9 cellular contexts compared by ENCODE assay signal in the genomic region with DNA sequence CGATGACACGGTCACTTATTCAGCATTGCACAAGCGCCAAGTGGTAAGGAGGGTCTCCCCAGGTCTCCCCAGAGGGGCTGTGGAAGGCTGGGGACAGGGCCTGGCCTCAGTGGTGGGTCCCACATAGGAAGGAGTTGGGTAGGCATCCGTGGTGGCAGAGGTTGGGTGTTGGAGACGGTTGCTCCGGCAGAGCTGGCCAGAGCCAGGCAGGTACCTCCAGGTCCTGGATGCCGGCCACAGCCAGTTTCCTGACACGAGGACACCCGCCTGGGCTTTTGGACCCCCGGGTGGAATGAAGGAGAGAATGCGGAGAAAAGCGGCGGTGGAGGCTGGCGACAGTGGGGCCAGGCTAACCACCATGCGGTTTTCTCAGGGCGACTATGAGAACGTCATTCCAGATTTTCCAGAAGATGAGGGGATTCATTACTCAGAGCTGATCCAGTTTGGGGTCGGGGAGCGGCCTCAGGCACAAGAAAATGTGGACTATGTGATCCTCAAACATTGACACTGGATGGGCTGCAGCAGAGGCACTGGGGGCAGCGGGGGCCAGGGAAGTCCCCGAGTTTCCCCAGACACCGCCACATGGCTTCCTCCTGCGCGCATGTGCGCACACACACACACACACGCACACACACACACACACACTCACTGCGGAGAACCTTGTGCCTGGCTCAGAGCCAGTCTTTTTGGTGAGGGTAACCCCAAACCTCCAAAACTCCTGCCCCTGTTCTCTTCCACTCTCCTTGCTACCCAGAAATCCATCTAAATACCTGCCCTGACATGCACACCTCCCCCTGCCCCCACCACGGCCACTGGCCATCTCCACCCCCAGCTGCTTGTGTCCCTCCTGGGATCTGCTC. TPM values are rescaled to one million over a fixed set of nuclear protein-coding genes. Genes with fewer than 3 reads are reported as not detected.
DNase-seq lines count a peak whose midpoint lies in the region; ATAC-seq and TF ChIP-seq lines count a peak whose summit lies in the region.
"Had no signal": no experiment of that assay in that cellular context is flagged by ENCODE, and none has a peak within 500 bp of the region (broad histone marks: within the 10 kb centered on the region; RNA-seq: fewer than 3 reads in every experiment).

No MANE protein-coding gene starts in this region.

- H3K36me3 ChIP-seq in SU-DHL-6 (ENCODE audit: low read length) (peaks cover 20% of the 10 kb centered on the region), SK-N-SH (replicated peaks in 1 of 2; ENCODE audit: control insufficient read depth in 1 of 2, insufficient read depth in 2 of 2, low read length in 1 of 2) (no peaks in the 10 kb centered on the region)

- TF ChIP-seq CTCF in GM12865 (IDR thresholded peaks at IDR 0.05; ENCODE audit: insufficient read depth, low read depth, low read length, missing control alignments) (no peak), SU-DHL-6 (IDR thresholded peaks at IDR 0.05; ENCODE audit: insufficient read depth, low read length, poor library complexity, severe bottlenecking) (no peak), SK-N-SH (IDR thresholded peaks at IDR 0.05) (no peak)

- H3K79me2 ChIP-seq in SU-DHL-6 (ENCODE audit: insufficient read depth, low read length) (no peaks in the 10 kb centered on the region), SK-N-SH (ENCODE audit: insufficient read depth) (no peaks in the 10 kb centered on the region)

- CTCF ChIA-PET in SK-N-SH (lab: Yijun Ruan, JAX) = interaction anchor here (0.8 to 1.8 kb wide), 4 partner anchors 19 to 149 kb away, joined by 3 to 5 read pairs (median 4); no protein-coding TSS in a partner anchor

- H3K36me3 Mint-ChIP-seq in activated naive CD4-positive, alpha-beta T cell treated with anti-CD3 and anti-CD28 coated beads, Interleukin-2, amount 50 U/mL, for 24 hours = no peaks in the 10 kb centered on the region

- peaks cover 53% of the 10 kb centered on the region for H3F3A ChIP-seq in SU-DHL-6 (ENCODE audit: insufficient read depth)
- no peaks in the 10 kb centered on the region for H3F3A ChIP-seq in SK-N-SH (replicated peaks; ENCODE audit: insufficient read depth)

- POLR2A ChIA-PET in SK-N-SH (lab: Yijun Ruan, JAX) = no interaction called here

- ATAC-seq in GM18519 (IDR thresholded peaks at IDR 0.05; ENCODE audit: low FRiP score, unreplicated experiment) = no peak

- TF ChIP-seq RAD21 in SK-N-SH (IDR thresholded peaks at IDR 0.05; ENCODE audit: low read length) = no peak

- H3K27ac Mint-ChIP-seq in activated naive CD4-positive, alpha-beta T cell treated with anti-CD3 and anti-CD28 coated beads, Interleukin-2, amount 50 U/mL, for 24 hours = peak overlapping the region; percentile 94

- H3K27ac ChIP-seq in SU-DHL-6 (ENCODE audit: low read depth, low read length) = peak overlapping the region; percentile 77
- H3K27ac ChIP-seq in SK-N-SH (ENCODE audit: low read depth in 2 of 2, low read length in 1 of 2) = no peak overlapping the region

- DNase-seq in GM12865 (ENCODE audit: low read depth) (peak; percentile 93), SK-N-SH (no peak), DMS153 (lab: John Stamatoyannopoulos, UW) (no peak), NCI-H1694 treated with DMSO at 0.1 percent for 48 hours (lab: John Stamatoyannopoulos, UW) (no peak)
- peak in 3 of 4 experiments; percentile 40 to 69 (median 42) for DNase-seq in stimulated activated CD4-positive, alpha-beta T cell treated with anti-CD3 and anti-CD28 coated beads, Interleukin-1b, Interleukin-23, amount 100 ng/mL, for 24 hours (ENCODE audit: low read depth in 4 of 4, low spot score in 1 of 4)
- DNase-seq: NCI-H748 treated with DMSO at 0.1 percent for 48 hours had no signal

- no peaks in the 10 kb centered on the region for H3K9me3 ChIP-seq in SU-DHL-6 (ENCODE audit: insufficient read depth, low read length)
- H3K9me3 ChIP-seq in SK-N-SH = no peaks in the 10 kb centered on the region

- H3K9me3 Mint-ChIP-seq in activated naive CD4-positive, alpha-beta T cell treated with anti-CD3 and anti-CD28 coated beads, Interleukin-2, amount 50 U/mL, for 24 hours = no peaks in the 10 kb centered on the region

- H3K4me3 ChIP-seq in GM12865 (ENCODE audit: low read depth, low read length) (peak overlapping the region; percentile 40), SU-DHL-6 (ENCODE audit: insufficient read depth, low read length, poor library complexity, severe bottlenecking) (no peak overlapping the region), SK-N-SH (ENCODE audit: low read depth in 2 of 2, low read length in 1 of 2) (no peak overlapping the region)

- no peaks in the 10 kb centered on the region for H3K27me3 ChIP-seq in SU-DHL-6 (ENCODE audit: low read length)
- peaks cover 98% of the 10 kb centered on the region for H3K27me3 ChIP-seq in SK-N-SH (ENCODE audit: insufficient read depth)

- H3K9ac ChIP-seq in SU-DHL-6 (ENCODE audit: low read length) (peak overlapping the region; percentile 18; the same call in 1 of the 2 replicates), SK-N-SH (no peak overlapping the region)

- no peak overlapping the region for H2AFZ ChIP-seq in SU-DHL-6 (ENCODE audit: low read depth, low read length, severe bottlenecking)
- H2AFZ ChIP-seq in SK-N-SH (ENCODE audit: low read depth) = no peak overlapping the region

- H4K20me1 ChIP-seq in SU-DHL-6 (ENCODE audit: low read depth, low read length) (no peaks in the 10 kb centered on the region), SK-N-SH (ENCODE audit: insufficient read depth) (no peaks in the 10 kb centered on the region)

- H3K27me3 Mint-ChIP-seq in activated naive CD4-positive, alpha-beta T cell treated with anti-CD3 and anti-CD28 coated beads, Interleukin-2, amount 50 U/mL, for 24 hours = no peaks in the 10 kb centered on the region

- no peaks in the 10 kb centered on the region for H3K9me2 ChIP-seq in SU-DHL-6 (replicated peaks; ENCODE audit: insufficient read depth, low read length)
- H3K9me2 ChIP-seq in SK-N-SH = no peaks in the 10 kb centered on the region

- 23% methylated on average over 27 of the region's 28 CpGs for WGBS in SK-N-SH (ENCODE audit: low lambda C conversion rate)

- peaks cover 27% of the 10 kb centered on the region for H3K4me1 Mint-ChIP-seq in activated naive CD4-positive, alpha-beta T cell treated with anti-CD3 and anti-CD28 coated beads, Interleukin-2, amount 50 U/mL, for 24 hours

- no peak for TF ChIP-seq EP300 in SK-N-SH (IDR thresholded peaks at IDR 0.05; ENCODE audit: borderline replicate concordance in 1 of 2, low read depth in 1 of 2, low read length in 1 of 2)

- no peaks in the 10 kb centered on the region for H3K4me1 ChIP-seq in SK-N-SH (ENCODE audit: control insufficient read depth in 1 of 2, insufficient read depth in 2 of 2, low read depth in 1 of 2, low read length in 1 of 2)

- peak overlapping the region; percentile 24 for H3K4me2 ChIP-seq in SU-DHL-6 (ENCODE audit: low read depth, low read length, poor library complexity, severe bottlenecking)
- H3K4me2 ChIP-seq in SK-N-SH = no peak overlapping the region

- H3K4me3 Mint-ChIP-seq in activated naive CD4-positive, alpha-beta T cell treated with anti-CD3 and anti-CD28 coated beads, Interleukin-2, amount 50 U/mL, for 24 hours = peak overlapping the region; percentile 73

TF ChIP-seq in SK-N-SH, 30 proteins besides CTCF, POLR2A, EP300 and RAD21 (continues in another document):
- TF ChIP-seq RFX5 (IDR thresholded peaks at IDR 0.05; ENCODE audit: low read length) (no peak), MXI1 (IDR thresholded peaks at IDR 0.05; ENCODE audit: low read depth, low read length) (no peak), FOSL2 (IDR thresholded peaks at IDR 0.05; ENCODE audit: borderline replicate concordance, low read depth) (no peak), RCOR1 (IDR thresholded peaks at IDR 0.05; ENCODE audit: low read length) (no peak), JUND (IDR thresholded peaks at IDR 0.05) (no peak)
- TF ChIP-seq, protein P1, sequence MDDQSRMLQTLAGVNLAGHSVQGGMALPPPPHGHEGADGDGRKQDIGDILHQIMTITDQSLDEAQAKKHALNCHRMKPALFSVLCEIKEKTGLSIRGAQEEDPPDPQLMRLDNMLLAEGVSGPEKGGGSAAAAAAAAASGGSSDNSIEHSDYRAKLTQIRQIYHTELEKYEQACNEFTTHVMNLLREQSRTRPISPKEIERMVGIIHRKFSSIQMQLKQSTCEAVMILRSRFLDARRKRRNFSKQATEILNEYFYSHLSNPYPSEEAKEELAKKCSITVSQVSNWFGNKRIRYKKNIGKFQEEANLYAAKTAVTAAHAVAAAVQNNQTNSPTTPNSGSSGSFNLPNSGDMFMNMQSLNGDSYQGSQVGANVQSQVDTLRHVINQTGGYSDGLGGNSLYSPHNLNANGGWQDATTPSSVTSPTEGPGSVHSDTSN (IDR thresholded peaks at IDR 0.05) = no peak
- TF ChIP-seq, protein P2, sequence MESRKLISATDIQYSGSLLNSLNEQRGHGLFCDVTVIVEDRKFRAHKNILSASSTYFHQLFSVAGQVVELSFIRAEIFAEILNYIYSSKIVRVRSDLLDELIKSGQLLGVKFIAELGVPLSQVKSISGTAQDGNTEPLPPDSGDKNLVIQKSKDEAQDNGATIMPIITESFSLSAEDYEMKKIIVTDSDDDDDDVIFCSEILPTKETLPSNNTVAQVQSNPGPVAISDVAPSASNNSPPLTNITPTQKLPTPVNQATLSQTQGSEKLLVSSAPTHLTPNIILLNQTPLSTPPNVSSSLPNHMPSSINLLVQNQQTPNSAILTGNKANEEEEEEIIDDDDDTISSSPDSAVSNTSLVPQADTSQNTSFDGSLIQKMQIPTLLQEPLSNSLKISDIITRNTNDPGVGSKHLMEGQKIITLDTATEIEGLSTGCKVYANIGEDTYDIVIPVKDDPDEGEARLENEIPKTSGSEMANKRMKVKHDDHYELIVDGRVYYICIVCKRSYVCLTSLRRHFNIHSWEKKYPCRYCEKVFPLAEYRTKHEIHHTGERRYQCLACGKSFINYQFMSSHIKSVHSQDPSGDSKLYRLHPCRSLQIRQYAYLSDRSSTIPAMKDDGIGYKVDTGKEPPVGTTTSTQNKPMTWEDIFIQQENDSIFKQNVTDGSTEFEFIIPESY (IDR thresholded peaks at IDR 0.05; ENCODE audit: borderline replicate concordance, low read depth) = no peak

RNA-seq across cellular contexts. Expression of a gene that starts 1.3 kb away (rescaled TPM):
- not detected in 2 replicates for polyA plus RNA-seq in SK-N-SH (2012; rRNA removed)
- not detected in 2 replicates for polyA plus RNA-seq in SK-N-SH (2012; cell fraction: cytosol; rRNA removed)
- polyA plus RNA-seq in SK-N-SH (2012; cell fraction: nucleus; rRNA removed) = not detected in 2 replicates

RNA-seq across cellular contexts. Expression of a gene that starts 11.8 kb away (rescaled TPM):
- not detected in 2 replicates for polyA plus RNA-seq in SK-N-SH (2012; rRNA removed)
- polyA plus RNA-seq in SK-N-SH (2012; cell fraction: cytosol; rRNA removed) = not detected in 2 replicates
- polyA plus RNA-seq in SK-N-SH (2012; cell fraction: nucleus; rRNA removed) = 0.06 TPM in 1 of 2 replicates, not detected in the other

RNA-seq across cellular contexts. Expression of a gene that starts 17.4 kb away (rescaled TPM):
- polyA plus RNA-seq in SK-N-SH (2012; rRNA removed) = 0.16 and 0.18 TPM in 2 replicates
- polyA plus RNA-seq in SK-N-SH (2012; cell fraction: cytosol; rRNA removed) = 0.03 TPM in 1 of 2 replicates, not detected in the other
- polyA plus RNA-seq in SK-N-SH (2012; cell fraction: nucleus; rRNA removed) = 0.34 TPM in 1 of 2 replicates, not detected in the other

RNA-seq across cellular contexts. Expression of a gene that starts 24.4 kb away (rescaled TPM):
- not detected in 2 replicates for polyA plus RNA-seq in SK-N-SH (2012; rRNA removed)
- polyA plus RNA-seq in SK-N-SH (2012; cell fraction: cytosol; rRNA removed) = not detected in 2 replicates
- not detected in 2 replicates for polyA plus RNA-seq in SK-N-SH (2012; cell fraction: nucleus; rRNA removed)

RNA-seq across cellular contexts. Expression of a gene that starts 54.5 kb away (rescaled TPM):
- polyA plus RNA-seq in SK-N-SH (2012; rRNA removed) = not detected in 2 replicates
- polyA plus RNA-seq in SK-N-SH (2012; cell fraction: cytosol; rRNA removed) = not detected in 2 replicates
- polyA plus RNA-seq in SK-N-SH (2012; cell fraction: nucleus; rRNA removed) = not detected in 2 replicates

Comparison
In these comparisons a context has a peak if more than half of its experiments do, and no peak if none do; other contexts are left out.
1. DNase-seq: peak in GM12865 (single experiment) and stimulated activated CD4-positive, alpha-beta T cell treated with anti-CD3 and anti-CD28 coated beads, Interleukin-1b, Interleukin-23, amount 100 ng/mL, for 24 hours (3 of 4); none in SK-N-SH (single experiment), DMS153 (single experiment) and NCI-H1694 treated with DMSO at 0.1 percent for 48 hours (single experiment).